ENCODE assay signal across 8 cellular contexts in genomic region chr10:42192450-42192849, GRCh38.
DNase-seq lines count a peak whose midpoint lies in the region; ATAC-seq, FAIRE-seq and TF ChIP-seq lines count a peak whose summit lies in the region.
"Not testable (repeated sequence)": the region's sequence is repeated elsewhere in the genome, so short reads cannot be mapped to it uniquely, and the experiment has no call there.

No MANE protein-coding gene starts in this region.

- not testable (repeated sequence) for H3K36me3 ChIP-seq in IMR-90 (ENCODE audit: control insufficient read depth, insufficient read depth, low read length); left ventricle myocardium inferior; pancreas; tibial nerve

- FAIRE-seq in pancreas (lab: Jason Lieb, UNC), result not testable (repeated sequence)

- not testable (repeated sequence) for H4K8ac ChIP-seq in IMR-90 (ENCODE audit: low read depth in 2 of 2, low read length in 2 of 2)

- H3K23ac ChIP-seq in IMR-90 (ENCODE audit: low read depth, low read length), result not testable (repeated sequence)

- not testable (repeated sequence) for H3K9me3 ChIP-seq in IMR-90 (ENCODE audit: control insufficient read depth, insufficient read depth, low read length); left ventricle myocardium inferior (replicated peaks); pancreas; tibial nerve

- H3K27ac Mint-ChIP-seq in Calu3 (ENCODE audit: unreplicated experiment), result not testable (repeated sequence)

- BruUV-seq in Calu3 (replicated peaks; lab: Mats Ljungman, UMichigan); IMR-90 (replicated peaks; lab: Mats Ljungman, UMichigan): not testable (repeated sequence)

- dilution Hi-C loops in IMR-90 (cut with HindIII; ENCODE audit: low sequenced_read_pairs, unreplicated experiment), result not testable (repeated sequence)

- POLR2A ChIA-PET in IMR-90 (lab: Charles Lee; ENCODE audit: unreplicated experiment); RWPE1 (lab: Yijun Ruan, JAX; ENCODE audit: low non-redundant PET): not testable (repeated sequence)

- H3K27me3 Mint-ChIP-seq in Calu3 (ENCODE audit: unreplicated experiment), result not testable (repeated sequence)

- in situ Hi-C loops in IMR-90 (cut with MboI; ENCODE audit: low sequenced_read_pairs), result not testable (repeated sequence)

- not testable (repeated sequence) for H3K27ac ChIP-seq in IMR-90 (ENCODE audit: insufficient read depth, low read length); RWPE1; left ventricle myocardium inferior (replicated peaks); pancreas; tibial nerve

- H2BK5ac ChIP-seq in IMR-90 (ENCODE audit: low read depth, low read length, poor library complexity, severe bottlenecking), result not testable (repeated sequence)

- not testable (repeated sequence) for H2BK20ac ChIP-seq in IMR-90 (ENCODE audit: low read depth, low read length)

- H4K20me1 ChIP-seq in IMR-90 (ENCODE audit: insufficient read depth, low read length), result not testable (repeated sequence)

- not testable (repeated sequence) for H2AFZ ChIP-seq in IMR-90 (replicated peaks; ENCODE audit: low read length, poor library complexity)

- not testable (repeated sequence) for H3K36me3 Mint-ChIP-seq in Calu3 (ENCODE audit: insufficient read depth, unreplicated experiment)

- H3K9me3 Mint-ChIP-seq in Calu3 (ENCODE audit: low read depth, unreplicated experiment), result peaks cover 15% of the 10 kb centered on the region

- H3K9me1 ChIP-seq in IMR-90 (ENCODE audit: insufficient read depth, low read length), result not testable (repeated sequence)

- peak; percentile 35 for DNase-seq in Calu3
- DNase-seq in IMR-90, result peak; percentile 14
- DNase-seq in RWPE1 (ENCODE audit: low spot score); left ventricle myocardium inferior: not testable (repeated sequence)
- peak; percentile 6 for DNase-seq in activated T-cell treated with anti-CD3 and anti-CD28 coated beads for 1 hour (ENCODE audit: low read depth)
- DNase-seq in cardiac fibroblast (ENCODE audit: low read depth in 2 of 2), result peak; percentile 25 to 31
- DNase-seq in pancreas, result peak in 2 of 6 donors; percentile 3 to 26
- peak in 1 of 2 donors; percentile 63 for DNase-seq in tibial nerve (ENCODE audit: low spot score in 2 of 2)

- no CpG with 5 or more reads among the region's 4 CpGs for WGBS in IMR-90 (ENCODE audit: extremely low coverage in 2 of 2, insufficient read length in 1 of 2), 2 experiments
- WGBS in pancreas, 2 donors, result 0 to 8% methylated on average over 4 of the region's 4 CpGs
- 2 to 10% methylated on average over 4 of the region's 4 CpGs for WGBS in tibial nerve, 2 donors

- H3K4me1 ChIP-seq in IMR-90 (ENCODE audit: control insufficient read depth, insufficient read depth, low read length); left ventricle myocardium inferior; pancreas; tibial nerve: not testable (repeated sequence)

- ATAC-seq in IMR-90 (ENCODE audit: low read depth); pancreas: not testable (repeated sequence)

- CTCF ChIA-PET in Calu3 (lab: Charles Lee); IMR-90 (lab: Yijun Ruan, JAX); RWPE1 (lab: Yijun Ruan, JAX): not testable (repeated sequence)

- intact Hi-C loops in Calu3 (cut with micrococcal nuclease; ENCODE audit: unreplicated experiment); IMR-90 (cut with micrococcal nuclease); left ventricle myocardium inferior (cut with micrococcal nuclease); pancreas (cut with DNase I): not testable (repeated sequence)

- not testable (repeated sequence) for TF ChIP-seq EP300 in tibial nerve (IDR thresholded peaks at IDR 0.05)

- not testable (repeated sequence) for H3K4ac ChIP-seq in IMR-90 (ENCODE audit: low read depth, low read length)

- not testable (repeated sequence) for H4K5ac ChIP-seq in IMR-90 (ENCODE audit: low read depth, low read length)

- not testable (repeated sequence) for H2AK5ac ChIP-seq in IMR-90 (ENCODE audit: low read depth, low read length)

- TF ChIP-seq POLR2A in IMR-90 (IDR thresholded peaks at IDR 0.05; ENCODE audit: low read depth, low read length); tibial nerve (IDR thresholded peaks at IDR 0.05): not testable (repeated sequence)

- H3K56ac ChIP-seq in IMR-90 (ENCODE audit: extremely low read depth, insufficient read depth, low read length), result not testable (repeated sequence)

- not testable (repeated sequence) for H3K79me1 ChIP-seq in IMR-90 (ENCODE audit: low read depth in 1 of 2, low read length in 2 of 2)

- not testable (repeated sequence) for TF ChIP-seq RAD21 in IMR-90 (IDR thresholded peaks at IDR 0.05; ENCODE audit: low read length)

- H3K4me1 Mint-ChIP-seq in Calu3 (ENCODE audit: low read depth, unreplicated experiment), result not testable (repeated sequence)

- not testable (repeated sequence) for TF ChIP-seq CTCF in Calu3 (IDR thresholded peaks at IDR 0.05; ENCODE audit: unreplicated experiment)
- peak; percentile 46 for TF ChIP-seq CTCF in IMR-90 (conservative IDR thresholded peaks at IDR 0.05; ENCODE audit: low read depth, low read length)
- TF ChIP-seq CTCF in RWPE1 (conservative IDR thresholded peaks at IDR 0.05; ENCODE audit: low read depth), result peak; percentile 50
- TF ChIP-seq CTCF in cardiac fibroblast (IDR thresholded peaks at IDR 0.05; ENCODE audit: low read depth, low read length), result peak; percentile 40
- TF ChIP-seq CTCF in left ventricle myocardium inferior (IDR thresholded peaks at IDR 0.05; ENCODE audit: borderline replicate concordance), result peak; percentile 63
- TF ChIP-seq CTCF in pancreas (IDR thresholded peaks at IDR 0.05), result peak in 3 of 4 donors; percentile 17 to 48 (median 27)
- peak in 3 of 5 experiments; percentile 43 to 56 (median 55) for TF ChIP-seq CTCF in tibial nerve (IDR thresholded peaks at IDR 0.05)

- H2BK120ac ChIP-seq in IMR-90 (ENCODE audit: low read depth, low read length), result not testable (repeated sequence)

- H3K4me3 Mint-ChIP-seq in Calu3 (ENCODE audit: low read depth, unreplicated experiment), result not testable (repeated sequence)

- H2BK15ac ChIP-seq in IMR-90 (ENCODE audit: low read depth, low read length), result not testable (repeated sequence)

- H4K91ac ChIP-seq in IMR-90 (ENCODE audit: insufficient read depth, low read depth, low read length), result not testable (repeated sequence)

- not testable (repeated sequence) for H3K27me3 ChIP-seq in IMR-90 (ENCODE audit: control insufficient read depth, insufficient read depth, low read length); pancreas; tibial nerve
- peaks cover 26% of the 10 kb centered on the region for H3K27me3 ChIP-seq in left ventricle myocardium inferior (ENCODE audit: low read depth)

- H2AK9ac ChIP-seq in IMR-90 (replicated peaks; ENCODE audit: low read depth, low read length, poor library complexity), result not testable (repeated sequence)

- not testable (repeated sequence) for H3K9ac ChIP-seq in IMR-90 (ENCODE audit: low read depth, low read length)

- not testable (repeated sequence) for H3K4me3 ChIP-seq in IMR-90 (ENCODE audit: insufficient read depth, low read depth, low read length); cardiac fibroblast (replicated peaks in 1 of 2; ENCODE audit: low read depth in 2 of 2, low read length in 2 of 2); left ventricle myocardium inferior; pancreas; tibial nerve

- H3K14ac ChIP-seq in IMR-90 (replicated peaks; ENCODE audit: low read depth, low read length), result not testable (repeated sequence)

- H3K18ac ChIP-seq in IMR-90 (ENCODE audit: low read depth, low read length), result not testable (repeated sequence)

- H3K4me2 ChIP-seq in IMR-90 (ENCODE audit: low read depth, low read length), result not testable (repeated sequence)
